21 cellular contexts compared by ENCODE assay signal in genomic region chr15:80087104-80087503, GRCh38. TPM values are rescaled to one million over a fixed set of nuclear protein-coding genes. Genes with fewer than 3 reads are reported as not detected.
DNase-seq lines count a peak whose midpoint lies in the region; ATAC-seq, FAIRE-seq and TF ChIP-seq lines count a peak whose summit lies in the region.
"Had no signal": no experiment of that assay in that cellular context is flagged by ENCODE, and none has a peak within 500 bp of the region (broad histone marks: within the 10 kb centered on the region; RNA-seq: fewer than 3 reads in every experiment).

No MANE protein-coding gene starts in this region.

- H3K27me3 Mint-ChIP-seq in endothelial cell (ENCODE audit: unreplicated experiment) (no peaks in the 10 kb centered on the region), nephron (ENCODE audit: low read depth) (no peaks in the 10 kb centered on the region)
- H3K27me3 Mint-ChIP-seq: activated naive CD8-positive, alpha-beta T cell treated with anti-CD3 and anti-CD28 coated beads for 36 hours had no signal

- TF ChIP-seq POLR2A in IMR-90 (IDR thresholded peaks at IDR 0.05; ENCODE audit: low read depth, low read length) (no peak), GM12891 (IDR thresholded peaks at IDR 0.05; ENCODE audit: low read depth, low read length) (no peak), H54 (IDR thresholded peaks at IDR 0.05; ENCODE audit: low read depth, low read length) (no peak)

- H3K4ac ChIP-seq in IMR-90 (ENCODE audit: low read depth, low read length), result no peak overlapping the region

- no peak overlapping the region for H3K4me2 ChIP-seq in IMR-90 (ENCODE audit: low read depth, low read length)

- no peak; the same call in 1 of the 2 replicates for ATAC-seq in IMR-90 (ENCODE audit: low read depth)
- no peak for ATAC-seq in GM18517 (IDR thresholded peaks at IDR 0.05; ENCODE audit: unreplicated experiment)
- ATAC-seq: right cardiac atrium had no signal

- H3K27ac Mint-ChIP-seq in endothelial cell (ENCODE audit: unreplicated experiment) (peak overlapping the region; percentile 25), nephron (peak overlapping the region in 1 of 3 experiments; percentile 20)
- H3K27ac Mint-ChIP-seq: activated naive CD8-positive, alpha-beta T cell treated with anti-CD3 and anti-CD28 coated beads for 36 hours; activated T-helper 1 cell treated with anti-CD3 and anti-CD28 coated beads, Interleukin-12 subunit alpha, Interleukin-12 subunit beta, Interleukin-2, Interleukin-4 antibody, amounts not matched to agents 30 ng/mL and 10 ng/mL and 1 ng/mL, durations not matched to agents 14 hours and 24 hours and 36 hours had no signal

- TF ChIP-seq CTCF in AG04450 (IDR thresholded peaks at IDR 0.05; ENCODE audit: low read depth, low read length) (peak; percentile 46), IMR-90 (conservative IDR thresholded peaks at IDR 0.05; ENCODE audit: low read depth, low read length) (peak; percentile 24; the same call in 1 of the 2 replicates), endothelial cell (IDR thresholded peaks at IDR 0.05; ENCODE audit: unreplicated experiment) (no peak), nephron (IDR thresholded peaks at IDR 0.05; ENCODE audit: unreplicated experiment in 3 of 3) (peak in 2 of 3 experiments; percentile 14 to 40)

- no peak overlapping the region for H3K9ac ChIP-seq in IMR-90 (ENCODE audit: low read depth, low read length)

- H2AFZ ChIP-seq in IMR-90 (replicated peaks; ENCODE audit: low read length, poor library complexity), result no peak overlapping the region

- H3K4me1 ChIP-seq in IMR-90 (ENCODE audit: control insufficient read depth, insufficient read depth, low read length), result no peaks in the 10 kb centered on the region

- no peak overlapping the region for H4K8ac ChIP-seq in IMR-90 (ENCODE audit: low read depth in 2 of 2, low read length in 2 of 2)

- no peak overlapping the region for H3K4me3 Mint-ChIP-seq in endothelial cell (ENCODE audit: unreplicated experiment)
- no peak overlapping the region for H3K4me3 Mint-ChIP-seq in nephron
- H3K4me3 Mint-ChIP-seq: activated naive CD8-positive, alpha-beta T cell treated with anti-CD3 and anti-CD28 coated beads for 36 hours; activated T-helper 1 cell treated with anti-CD3 and anti-CD28 coated beads, Interleukin-12 subunit alpha, Interleukin-12 subunit beta, Interleukin-2, Interleukin-4 antibody, amounts not matched to agents 30 ng/mL and 10 ng/mL and 1 ng/mL, durations not matched to agents 14 hours and 24 hours and 36 hours had no signal

- no peak overlapping the region for H3K14ac ChIP-seq in IMR-90 (replicated peaks; ENCODE audit: low read depth, low read length)

- no peak overlapping the region for H4K91ac ChIP-seq in IMR-90 (ENCODE audit: insufficient read depth, low read depth, low read length)

- no peaks in the 10 kb centered on the region for H3K9me3 ChIP-seq in AG04450 (ENCODE audit: control insufficient read depth, insufficient read depth, low read length)
- H3K9me3 ChIP-seq in IMR-90 (ENCODE audit: control insufficient read depth, insufficient read depth, low read length), result no peaks in the 10 kb centered on the region
- H3K9me3 ChIP-seq: esophagus muscularis mucosa, transverse colon had no signal

- H3K79me1 ChIP-seq in IMR-90 (ENCODE audit: low read depth in 1 of 2, low read length in 2 of 2), result peaks cover 46 to 66% of the 10 kb centered on the region in 2 experiments

- H2AK5ac ChIP-seq in IMR-90 (ENCODE audit: low read depth, low read length), result no peak overlapping the region

- no peak overlapping the region for H2AK9ac ChIP-seq in IMR-90 (replicated peaks; ENCODE audit: low read depth, low read length, poor library complexity)

- intact Hi-C loops in IMR-90 (cut with micrococcal nuclease), result no loop called here

- H3K9me3 Mint-ChIP-seq in endothelial cell (ENCODE audit: unreplicated experiment), result no peaks in the 10 kb centered on the region
- H3K9me3 Mint-ChIP-seq in nephron, result no peaks in the 10 kb centered on the region
- H3K9me3 Mint-ChIP-seq: activated T-helper 1 cell treated with anti-CD3 and anti-CD28 coated beads, Interleukin-12 subunit alpha, Interleukin-12 subunit beta, Interleukin-2, Interleukin-4 antibody, amounts not matched to agents 30 ng/mL and 10 ng/mL and 1 ng/mL, durations not matched to agents 14 hours and 24 hours and 36 hours had no signal

- no peak overlapping the region for H3K56ac ChIP-seq in IMR-90 (ENCODE audit: extremely low read depth, insufficient read depth, low read length)

- H3K23ac ChIP-seq in IMR-90 (ENCODE audit: low read depth, low read length), result no peak overlapping the region

- H2BK120ac ChIP-seq in IMR-90 (ENCODE audit: low read depth, low read length), result no peak overlapping the region

- no peak for TF ChIP-seq RAD21 in IMR-90 (IDR thresholded peaks at IDR 0.05; ENCODE audit: low read length)

- H4K5ac ChIP-seq in IMR-90 (ENCODE audit: low read depth, low read length), result no peak overlapping the region

- H3K4me1 Mint-ChIP-seq in endothelial cell (ENCODE audit: unreplicated experiment) (peaks cover 3% of the 10 kb centered on the region), nephron (peaks cover 9% of the 10 kb centered on the region)

- DNase-seq in AG04450 (ENCODE audit: low read depth, low spot score) (no peak), IMR-90 (no peak), endothelial cell (ENCODE audit: low spot score) (no peak), GM12891 (ENCODE audit: insufficient read length, low spot score) (no peak), COR-L47 (lab: John Stamatoyannopoulos, UW) (no peak), H54 (ENCODE audit: insufficient read length, low spot score) (no peak)
- DNase-seq: activated naive CD8-positive, alpha-beta T cell treated with anti-CD3 and anti-CD28 coated beads for 36 hours; caudate nucleus; hypothalamus; Kasumi-1; NCI-H1417; NCI-H69; right cardiac atrium; stimulated activated naive CD4-positive, alpha-beta T cell treated with Interleukin-2 at 50 U/mL for 16 hours; T-helper 2 cell; transverse colon had no signal

- peaks cover 9% of the 10 kb centered on the region for H3K36me3 Mint-ChIP-seq in endothelial cell (ENCODE audit: low read depth, unreplicated experiment)
- H3K36me3 Mint-ChIP-seq in nephron (ENCODE audit: low read depth), result peaks cover 19% of the 10 kb centered on the region

- CTCF ChIA-PET in AG04450 (lab: Charles Lee), result interaction anchor here (0.9 to 2.1 kb wide), 4 partner anchors 11 to 234 kb away, joined by 3 to 9 read pairs (median 3); no protein-coding TSS in a partner anchor
- CTCF ChIA-PET in IMR-90 (lab: Yijun Ruan, JAX), result interaction anchor here (0.6 to 1.2 kb wide), 3 partner anchors 10 to 1118 kb away, joined by 3 to 4 read pairs (median 3); no protein-coding TSS in a partner anchor

- peaks cover 49% of the 10 kb centered on the region for H4K20me1 ChIP-seq in IMR-90 (ENCODE audit: insufficient read depth, low read length)

- no peak overlapping the region for H2BK20ac ChIP-seq in IMR-90 (ENCODE audit: low read depth, low read length)

- H2BK5ac ChIP-seq in IMR-90 (ENCODE audit: low read depth, low read length, poor library complexity, severe bottlenecking), result no peak overlapping the region

- dilution Hi-C loops in IMR-90 (cut with HindIII; ENCODE audit: low sequenced_read_pairs, unreplicated experiment), result no loop called here

- H2BK15ac ChIP-seq in IMR-90 (ENCODE audit: low read depth, low read length), result no peak overlapping the region

- no peak for FAIRE-seq in GM12891 (lab: Jason Lieb, UNC)
- FAIRE-seq in H54 (lab: Jason Lieb, UNC), result no peak
- FAIRE-seq: keratinocyte had no signal

- POLR2A ChIA-PET in AG04450 (lab: Yijun Ruan, JAX), result no interaction called here
- POLR2A ChIA-PET in IMR-90 (lab: Charles Lee; ENCODE audit: unreplicated experiment), result no interaction called here

- no peak overlapping the region for H3K18ac ChIP-seq in IMR-90 (ENCODE audit: low read depth, low read length)

- H3K9me1 ChIP-seq in IMR-90 (ENCODE audit: insufficient read depth, low read length), result no peaks in the 10 kb centered on the region; the same call in 1 of the 2 replicates

- WGBS in IMR-90 (ENCODE audit: extremely low coverage in 2 of 2, insufficient read length in 1 of 2), 2 experiments, result 43% methylated on average over 1 of the region's 5 CpGs; no CpG with 5 or more reads in 1 of the 2 experiments

- no TSS peak for BruUV-seq in IMR-90 (replicated peaks; lab: Mats Ljungman, UMichigan)

- no peaks in the 10 kb centered on the region for H3K27me3 ChIP-seq in AG04450 (ENCODE audit: control insufficient read depth, insufficient read depth, low read length)
- H3K27me3 ChIP-seq in IMR-90 (ENCODE audit: control insufficient read depth, insufficient read depth, low read length), result no peaks in the 10 kb centered on the region
- H3K27me3 ChIP-seq: esophagus muscularis mucosa, transverse colon had no signal

- in situ Hi-C loops in IMR-90 (cut with MboI; ENCODE audit: low sequenced_read_pairs), result no loop called here

- H3K4me3 ChIP-seq in AG04450 (ENCODE audit: low read depth, low read length), result no peak overlapping the region
- no peak overlapping the region for H3K4me3 ChIP-seq in IMR-90 (ENCODE audit: insufficient read depth, low read depth, low read length)
- H3K4me3 ChIP-seq: esophagus muscularis mucosa, transverse colon had no signal

- H3K36me3 ChIP-seq in IMR-90 (ENCODE audit: control insufficient read depth, insufficient read depth, low read length), result peaks cover 1% of the 10 kb centered on the region; the same call in 1 of the 2 replicates
- H3K36me3 ChIP-seq: esophagus muscularis mucosa, transverse colon had no signal

- H3K27ac ChIP-seq in AG04450 (ENCODE audit: low read depth, low read length) (no peak overlapping the region), IMR-90 (ENCODE audit: insufficient read depth, low read length) (no peak overlapping the region)
- H3K27ac ChIP-seq: esophagus muscularis mucosa, transverse colon had no signal

TF ChIP-seq in IMR-90, 13 proteins besides CTCF, POLR2A, EP300 and RAD21 (continues in another document):
- TF ChIP-seq SMC3 (IDR thresholded peaks at IDR 0.05; ENCODE audit: low read depth, low read length), result no peak

TF ChIP-seq in GM12891, 5 proteins besides CTCF, POLR2A, EP300 and RAD21:
- no peak for TF ChIP-seq TAF1 (IDR thresholded peaks at IDR 0.05; ENCODE audit: low read depth, low read length)

RNA-seq across cellular contexts. Expression of gene ZFAND6, which starts 27.6 kb away (rescaled TPM):
- polyA plus RNA-seq in AG04450 (2011; rRNA removed), result 132 and 166 TPM in 2 replicates
- 71.1 and 102 TPM in 2 replicates for polyA minus RNA-seq in AG04450 (2011; rRNA and poly(A)+ RNA removed)
- 88.6 and 96.4 TPM in 2 replicates for total RNA-seq in IMR-90 (2012; rRNA removed)
- polyA plus RNA-seq in IMR-90 (2012; rRNA removed), result 56.0 and 77.5 TPM in 2 replicates
- polyA plus RNA-seq in IMR-90 (2012; cell fraction: cytosol; rRNA removed), result 67.0 and 119 TPM in 2 replicates
- polyA plus RNA-seq in IMR-90 (2012; cell fraction: nucleus; rRNA removed; ENCODE audit: low replicate concordance), result 33.2 and 65.3 TPM in 2 replicates
- total RNA-seq in endothelial cell (ENCODE audit: unreplicated experiment), result 77.3 TPM
- polyA plus RNA-seq in GM12891 (2012; ENCODE audit: low read depth, missing spikeins), result 50.3 TPM
